Comparison of ENCODE assay signal across 18 cellular contexts in genomic region chr14:94992046-94992445, GRCh38.
DNase-seq lines count a peak whose midpoint lies in the region; ATAC-seq, FAIRE-seq and TF ChIP-seq lines count a peak whose summit lies in the region.
"Had no signal": no experiment of that assay in that cellular context is flagged by ENCODE, and none has a peak within 500 bp of the region (broad histone marks: within the 10 kb centered on the region; RNA-seq: fewer than 3 reads in every experiment).

No MANE protein-coding gene starts in this region.

- H3K9me2 ChIP-seq in PC-3 (replicated peaks; ENCODE audit: low read length) = no peaks in the 10 kb centered on the region

- no peak overlapping the region for H3K4me2 ChIP-seq in PC-3 (ENCODE audit: low read length)

- H3K4me3 Mint-ChIP-seq in CD8-positive, alpha-beta T cell = no peak overlapping the region
- H3K4me3 Mint-ChIP-seq: CD14-positive monocyte, H9 had no signal

- H3K36me3 Mint-ChIP-seq in CD8-positive, alpha-beta T cell = no peaks in the 10 kb centered on the region
- H3K36me3 Mint-ChIP-seq: CD14-positive monocyte had no signal

- H3K4me1 Mint-ChIP-seq in CD8-positive, alpha-beta T cell (ENCODE audit: low read depth) = no peaks in the 10 kb centered on the region
- H3K4me1 Mint-ChIP-seq: CD14-positive monocyte had no signal

- peak; percentile 25 for DNase-seq in AG10803 (ENCODE audit: low read depth)
- peak; percentile 63 for DNase-seq in PC-3
- DNase-seq in fibroblast of mammary gland (ENCODE audit: low read depth) = peak; percentile 86
- DNase-seq in gastrocnemius medialis = no peak
- no peak for DNase-seq in CD8-positive, alpha-beta T cell
- no peak for DNase-seq in RCC 7860 (ENCODE audit: low spot score)
- DNase-seq: AML-193, COR-L47, H9, NCI-H1436 treated with DMSO at 0.1 percent for 48 hours, NCI-H2029 treated with DMSO at 0.1 percent for 48 hours, NCI-H2171 treated with DMSO at 0.1 percent for 48 hours, NCI-H748 treated with DMSO at 0.1 percent for 48 hours had no signal

- H3K79me2 ChIP-seq in PC-3 (ENCODE audit: low read length) = no peaks in the 10 kb centered on the region

- CTCF ChIA-PET in PC-3 (lab: Charles Lee) = no interaction called here
- CTCF ChIA-PET in CD8-positive, alpha-beta T cell (lab: Charles Lee) = no interaction called here

- POLR2A ChIA-PET in PC-3 (lab: Charles Lee; ENCODE audit: unreplicated experiment) = no interaction called here
- POLR2A ChIA-PET in CD8-positive, alpha-beta T cell (lab: Charles Lee) = no interaction called here

- no peak for TF ChIP-seq CTCF in AG10803 (conservative IDR thresholded peaks at IDR 0.05; ENCODE audit: low read length)
- no peak for TF ChIP-seq CTCF in PC-3 (conservative IDR thresholded peaks at IDR 0.05; ENCODE audit: low read depth, low read length)
- no peak for TF ChIP-seq CTCF in fibroblast of mammary gland (conservative IDR thresholded peaks at IDR 0.05; ENCODE audit: control insufficient read depth, insufficient read depth, low read depth, low read length)
- no peak for TF ChIP-seq CTCF in gastrocnemius medialis (IDR thresholded peaks at IDR 0.05 in 4 of 5, conservative IDR thresholded peaks at IDR 0.05 in 1 of 5)
- TF ChIP-seq CTCF in CD8-positive, alpha-beta T cell (IDR thresholded peaks at IDR 0.05) = no peak

- no peak overlapping the region for H3K4me3 ChIP-seq in AG10803 (ENCODE audit: low read length)
- no peak overlapping the region for H3K4me3 ChIP-seq in PC-3 (ENCODE audit: low read length)
- H3K4me3 ChIP-seq in fibroblast of mammary gland (ENCODE audit: control insufficient read depth, low read depth, low read length) = no peak overlapping the region
- H3K4me3 ChIP-seq in gastrocnemius medialis = no peak overlapping the region
- no peak overlapping the region for H3K4me3 ChIP-seq in CD8-positive, alpha-beta T cell (ENCODE audit: low read depth, low read length)
- H3K4me3 ChIP-seq: K562 had no signal

- no TSS peak for BruUV-seq in PC-3 (replicated peaks; lab: Mats Ljungman, UMichigan)

- H3K36me3 ChIP-seq in PC-3 (ENCODE audit: low read depth, low read length) (no peaks in the 10 kb centered on the region), gastrocnemius medialis (no peaks in the 10 kb centered on the region)
- H3K36me3 ChIP-seq in CD8-positive, alpha-beta T cell (ENCODE audit: insufficient read depth, low read length) = no peaks in the 10 kb centered on the region

- H3K9me3 Mint-ChIP-seq in CD8-positive, alpha-beta T cell = peaks cover 5% of the 10 kb centered on the region

- no peak overlapping the region for H3K9ac ChIP-seq in PC-3 (ENCODE audit: low read length)

- H3F3A ChIP-seq in PC-3 (ENCODE audit: low read length, unreplicated experiment) = no peaks in the 10 kb centered on the region

- H2AFZ ChIP-seq in PC-3 (ENCODE audit: low read length) = no peak overlapping the region

- FAIRE-seq in RCC 7860 (lab: Jason Lieb, UNC) = no peak
- FAIRE-seq: A204.1, K562 had no signal

- no peak overlapping the region for H3K27ac Mint-ChIP-seq in CD8-positive, alpha-beta T cell
- H3K27ac Mint-ChIP-seq: CD14-positive monocyte, H9 had no signal

- no peaks in the 10 kb centered on the region for H3K9me3 ChIP-seq in PC-3 (ENCODE audit: low read length)
- H3K9me3 ChIP-seq in gastrocnemius medialis = no peaks in the 10 kb centered on the region
- H3K9me3 ChIP-seq in CD8-positive, alpha-beta T cell (ENCODE audit: low read length) = no peaks in the 10 kb centered on the region

- no peak overlapping the region for H3K27ac ChIP-seq in PC-3 (ENCODE audit: low read length)
- no peak overlapping the region for H3K27ac ChIP-seq in gastrocnemius medialis
- H3K27ac ChIP-seq in CD8-positive, alpha-beta T cell (ENCODE audit: low read depth, low read length) = no peak overlapping the region

- H3K4me1 ChIP-seq in PC-3 (ENCODE audit: insufficient read depth, low read length) = peaks cover 7% of the 10 kb centered on the region; the same call in 1 of the 2 replicates
- no peaks in the 10 kb centered on the region for H3K4me1 ChIP-seq in gastrocnemius medialis
- H3K4me1 ChIP-seq in CD8-positive, alpha-beta T cell (ENCODE audit: insufficient read depth, low read length) = no peaks in the 10 kb centered on the region

- ATAC-seq in PC-3 (no peak), gastrocnemius medialis (peak; percentile 33 to 42), HG02840 (IDR thresholded peaks at IDR 0.05; ENCODE audit: low FRiP score, unreplicated experiment) (no peak)
- no peak for ATAC-seq in CD8-positive, alpha-beta T cell
- ATAC-seq: K562, Right ventricle myocardium inferior had no signal

- intact Hi-C loops in PC-3 (cut with micrococcal nuclease) = no loop called here
- intact Hi-C loops in gastrocnemius medialis (cut with DNase I; ENCODE audit: low total_unique reads) = no loop called here
- intact Hi-C loops in CD8-positive, alpha-beta T cell (cut with DNase I, micrococcal nuclease) = no loop called here

- H3K27me3 ChIP-seq in PC-3 (ENCODE audit: low read length) (peaks cover 14% of the 10 kb centered on the region; the same call in 1 of the 2 replicates), gastrocnemius medialis (no peaks in the 10 kb centered on the region)
- H3K27me3 ChIP-seq in CD8-positive, alpha-beta T cell (ENCODE audit: insufficient read depth, low read length) = no peaks in the 10 kb centered on the region

- in situ Hi-C loops in gastrocnemius medialis (cut with MboI; ENCODE audit: low sequenced_read_pairs in 4 of 4) = no loop called here

- H4K20me1 ChIP-seq in PC-3 (ENCODE audit: low read length) = no peaks in the 10 kb centered on the region

- peaks cover 33% of the 10 kb centered on the region for H3K27me3 Mint-ChIP-seq in CD8-positive, alpha-beta T cell (ENCODE audit: low read depth)

- no peak for TF ChIP-seq POLR2A in gastrocnemius medialis (IDR thresholded peaks at IDR 0.05)

Comparison
In these comparisons a context has a peak if more than half of its experiments do, and no peak if none do; other contexts are left out.
1. DNase-seq: peak in AG10803 (single experiment), PC-3 (single experiment) and fibroblast of mammary gland (single experiment); none in gastrocnemius medialis (0 of 2), CD8-positive, alpha-beta T cell (0 of 7) and RCC 7860 (single experiment).
2. ATAC-seq: peak in gastrocnemius medialis (2 of 2); none in PC-3 (single experiment), CD8-positive, alpha-beta T cell (single experiment) and HG02840 (single experiment).